ENCODE assay signal across 5 cellular contexts in the genomic region with DNA sequence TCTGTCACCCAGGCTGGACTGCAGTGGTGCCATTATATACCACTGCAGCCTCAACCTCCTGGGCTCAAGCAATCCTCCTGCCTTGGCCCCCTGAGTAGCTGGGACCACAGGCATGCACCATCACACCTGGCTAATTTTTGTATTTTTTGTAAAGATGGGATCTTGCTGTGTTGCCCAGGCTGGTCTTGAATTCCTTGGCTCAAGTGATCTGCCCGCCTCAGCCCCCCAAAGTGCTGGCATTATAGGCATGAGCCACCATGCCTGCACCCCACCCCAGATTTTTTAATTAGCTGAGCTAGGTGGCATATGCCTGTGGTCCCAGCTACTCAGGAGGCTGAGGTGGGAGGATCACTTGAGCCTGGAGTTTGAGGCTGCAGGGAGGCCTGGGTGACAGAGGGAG. TPM values are rescaled to one million over a fixed set of nuclear protein-coding genes. Genes with fewer than 3 reads are reported as not detected.
"Had no signal": no experiment of that assay in that cellular context is flagged by ENCODE, and none has a peak within 500 bp of the region (broad histone marks: within the 10 kb centered on the region; RNA-seq: fewer than 3 reads in every experiment).

No MANE protein-coding gene starts in this region.

RNA-seq across cellular contexts. Expression of gene CREB3L3, which starts 10.5 kb away (rescaled TPM):
- total RNA-seq: GM23338, H1, HFFc6, HT1080, IMR-90 had no signal
- polyA plus RNA-seq: IMR-90 had no signal
